ENCODE assay signal across 8 cellular contexts in genomic region chr15:82044373-82045178, GRCh38. TPM values are rescaled to one million over a fixed set of nuclear protein-coding genes. Genes with fewer than 3 reads are reported as not detected.
DNase-seq lines count a peak whose midpoint lies in the region; ATAC-seq and TF ChIP-seq lines count a peak whose summit lies in the region.

No MANE protein-coding gene starts in this region.

- peak; percentile 41 for DNase-seq in NCI-H146 (lab: John Stamatoyannopoulos, UW)
- DNase-seq in NCI-H146 treated with DMSO at 0.1 percent for 48 hours (lab: John Stamatoyannopoulos, UW; ENCODE audit: unreplicated experiment) = no peak
- DNase-seq in NCI-H526 (lab: John Stamatoyannopoulos, UW) = peak; percentile 63 to 75
- DNase-seq in activated T-helper 2 cell treated with anti-CD3 and anti-CD28 coated beads, Interferon-gamma antibody, Interleukin-2, Interleukin-4, amounts not matched to agents 10 μg/mL and 5 μg/mL and 100 μg/mL, durations not matched to agents 14 hours and 24 hours and 36 hours (ENCODE audit: low spot score) = peak; percentile 29
- DNase-seq in fibroblast of villous mesenchyme (ENCODE audit: low read depth) = peak; percentile 66

- peaks cover 3% of the 10 kb centered on the region for H3K9me3 ChIP-seq in neural cell (ENCODE audit: low read length)

- H3K79me2 ChIP-seq in neural cell (replicated peaks; ENCODE audit: insufficient read depth, low read length) = peaks cover 61% of the 10 kb centered on the region

- H3K27me3 ChIP-seq in neural cell (ENCODE audit: insufficient read depth, low read depth, low read length) = no peaks in the 10 kb centered on the region

- no peak overlapping the region for H3K27ac Mint-ChIP-seq in activated T-helper 2 cell treated with anti-CD3 and anti-CD28 coated beads, Interferon-gamma antibody, Interleukin-2, Interleukin-4, amounts not matched to agents 10 μg/mL and 5 μg/mL and 100 μg/mL, durations not matched to agents 14 hours and 24 hours and 36 hours

- peak overlapping the region; percentile 31 for H2AFZ ChIP-seq in neural cell (ENCODE audit: low read depth, low read length)

- no peak for TF ChIP-seq EP300 in neural cell (conservative IDR thresholded peaks at IDR 0.05; ENCODE audit: poor library complexity, severe bottlenecking)

- H3K36me3 ChIP-seq in neural cell (ENCODE audit: insufficient read depth, low read length) = peaks cover 15% of the 10 kb centered on the region

- H3F3A ChIP-seq in neural cell (ENCODE audit: insufficient read depth, low read length, poor library complexity, severe bottlenecking) = peaks cover 9% of the 10 kb centered on the region

- H3K4me1 Mint-ChIP-seq in activated T-helper 2 cell treated with anti-CD3 and anti-CD28 coated beads, Interferon-gamma antibody, Interleukin-2, Interleukin-4, amounts not matched to agents 10 μg/mL and 5 μg/mL and 100 μg/mL, durations not matched to agents 14 hours and 24 hours and 36 hours (ENCODE audit: low read depth) = peaks cover 7% of the 10 kb centered on the region

- peaks cover 29% of the 10 kb centered on the region for H3K27me3 Mint-ChIP-seq in activated T-helper 2 cell treated with anti-CD3 and anti-CD28 coated beads, Interferon-gamma antibody, Interleukin-2, Interleukin-4, amounts not matched to agents 10 μg/mL and 5 μg/mL and 100 μg/mL, durations not matched to agents 14 hours and 24 hours and 36 hours (ENCODE audit: low read depth)

- TF ChIP-seq CTCF in fibroblast of villous mesenchyme (IDR thresholded peaks at IDR 0.05; ENCODE audit: insufficient read depth, low read depth, low read length) (no peak), neural cell (IDR thresholded peaks at IDR 0.05; ENCODE audit: poor library complexity, severe bottlenecking) (no peak)

- peaks cover 32% of the 10 kb centered on the region for H4K20me1 ChIP-seq in neural cell (ENCODE audit: insufficient read depth)

- ATAC-seq in HG03521 (IDR thresholded peaks at IDR 0.05; ENCODE audit: unreplicated experiment) (no peak), GM21619 (IDR thresholded peaks at IDR 0.05; ENCODE audit: unreplicated experiment) (no peak)

- H3K4me3 ChIP-seq in fibroblast of villous mesenchyme (ENCODE audit: low read depth, low read length) (peak overlapping the region; percentile 64), neural cell (ENCODE audit: low read length) (peak overlapping the region; percentile 98)

- H3K9me2 ChIP-seq in neural cell (ENCODE audit: insufficient read depth, low read length) = no peaks in the 10 kb centered on the region

- H3K9ac ChIP-seq in neural cell (ENCODE audit: low read length) = peak overlapping the region; percentile 100

- intact Hi-C loops in activated T-helper 2 cell treated with anti-CD3 and anti-CD28 coated beads, Interferon-gamma antibody, Interleukin-2, Interleukin-4, amounts not matched to agents 10 μg/mL and 5 μg/mL and 100 μg/mL, durations not matched to agents 14 hours and 24 hours and 36 hours (cut with micrococcal nuclease) = loop anchor here (5.0 to 10.0 kb wide), 4 partner anchors 562 to 1052 kb away; no protein-coding TSS in a partner anchor

- H3K36me3 Mint-ChIP-seq in activated T-helper 2 cell treated with anti-CD3 and anti-CD28 coated beads, Interferon-gamma antibody, Interleukin-2, Interleukin-4, amounts not matched to agents 10 μg/mL and 5 μg/mL and 100 μg/mL, durations not matched to agents 14 hours and 24 hours and 36 hours (ENCODE audit: low read depth) = no peaks in the 10 kb centered on the region

- H3K4me3 Mint-ChIP-seq in activated T-helper 2 cell treated with anti-CD3 and anti-CD28 coated beads, Interferon-gamma antibody, Interleukin-2, Interleukin-4, amounts not matched to agents 10 μg/mL and 5 μg/mL and 100 μg/mL, durations not matched to agents 14 hours and 24 hours and 36 hours (ENCODE audit: low read depth) = peak overlapping the region; percentile 83

- H3K4me2 ChIP-seq in neural cell (ENCODE audit: low read length) = peak overlapping the region; percentile 88

- H3K27ac ChIP-seq in neural cell (ENCODE audit: low read length) = peak overlapping the region; percentile 100

- no peak for TF ChIP-seq RAD21 in neural cell (conservative IDR thresholded peaks at IDR 0.05)

- H3K9me3 Mint-ChIP-seq in activated T-helper 2 cell treated with anti-CD3 and anti-CD28 coated beads, Interferon-gamma antibody, Interleukin-2, Interleukin-4, amounts not matched to agents 10 μg/mL and 5 μg/mL and 100 μg/mL, durations not matched to agents 14 hours and 24 hours and 36 hours = no peaks in the 10 kb centered on the region

TF ChIP-seq in neural cell, 6 proteins besides CTCF, POLR2A, EP300 and RAD21:
- TF ChIP-seq MXI1 (conservative IDR thresholded peaks at IDR 0.05; ENCODE audit: poor library complexity, severe bottlenecking) = peak; percentile 62
- TF ChIP-seq SMC3 (conservative IDR thresholded peaks at IDR 0.05; ENCODE audit: poor library complexity) = peak; percentile 28
- TF ChIP-seq EZH2 (IDR thresholded peaks at IDR 0.05; ENCODE audit: borderline replicate concordance, insufficient read depth, low read length, poor library complexity, severe bottlenecking) = no peak
- peak; percentile 43 for TF ChIP-seq TAF1 (IDR thresholded peaks at IDR 0.05; ENCODE audit: low read depth)
- TF ChIP-seq POLR2AphosphoS5 (IDR thresholded peaks at IDR 0.05) = peak; percentile 80
- TF ChIP-seq, protein P1, sequence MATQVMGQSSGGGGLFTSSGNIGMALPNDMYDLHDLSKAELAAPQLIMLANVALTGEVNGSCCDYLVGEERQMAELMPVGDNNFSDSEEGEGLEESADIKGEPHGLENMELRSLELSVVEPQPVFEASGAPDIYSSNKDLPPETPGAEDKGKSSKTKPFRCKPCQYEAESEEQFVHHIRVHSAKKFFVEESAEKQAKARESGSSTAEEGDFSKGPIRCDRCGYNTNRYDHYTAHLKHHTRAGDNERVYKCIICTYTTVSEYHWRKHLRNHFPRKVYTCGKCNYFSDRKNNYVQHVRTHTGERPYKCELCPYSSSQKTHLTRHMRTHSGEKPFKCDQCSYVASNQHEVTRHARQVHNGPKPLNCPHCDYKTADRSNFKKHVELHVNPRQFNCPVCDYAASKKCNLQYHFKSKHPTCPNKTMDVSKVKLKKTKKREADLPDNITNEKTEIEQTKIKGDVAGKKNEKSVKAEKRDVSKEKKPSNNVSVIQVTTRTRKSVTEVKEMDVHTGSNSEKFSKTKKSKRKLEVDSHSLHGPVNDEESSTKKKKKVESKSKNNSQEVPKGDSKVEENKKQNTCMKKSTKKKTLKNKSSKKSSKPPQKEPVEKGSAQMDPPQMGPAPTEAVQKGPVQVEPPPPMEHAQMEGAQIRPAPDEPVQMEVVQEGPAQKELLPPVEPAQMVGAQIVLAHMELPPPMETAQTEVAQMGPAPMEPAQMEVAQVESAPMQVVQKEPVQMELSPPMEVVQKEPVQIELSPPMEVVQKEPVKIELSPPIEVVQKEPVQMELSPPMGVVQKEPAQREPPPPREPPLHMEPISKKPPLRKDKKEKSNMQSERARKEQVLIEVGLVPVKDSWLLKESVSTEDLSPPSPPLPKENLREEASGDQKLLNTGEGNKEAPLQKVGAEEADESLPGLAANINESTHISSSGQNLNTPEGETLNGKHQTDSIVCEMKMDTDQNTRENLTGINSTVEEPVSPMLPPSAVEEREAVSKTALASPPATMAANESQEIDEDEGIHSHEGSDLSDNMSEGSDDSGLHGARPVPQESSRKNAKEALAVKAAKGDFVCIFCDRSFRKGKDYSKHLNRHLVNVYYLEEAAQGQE (IDR thresholded peaks at IDR 0.05; ENCODE audit: borderline replicate concordance) = peak; percentile 66

RNA-seq across cellular contexts. Expression of gene MEX3B, which starts 1.2 kb away (rescaled TPM):
- total RNA-seq in activated T-helper 2 cell treated with anti-CD3 and anti-CD28 coated beads, Interferon-gamma antibody, Interleukin-2, Interleukin-4, amounts not matched to agents 10 μg/mL and 5 μg/mL and 100 μg/mL, durations not matched to agents 14 hours and 24 hours and 36 hours = 1.6 and 1.8 TPM in 2 replicates
- 3.9 and 6.4 TPM in 2 replicates for total RNA-seq in fibroblast of villous mesenchyme
- 38.8 and 46.0 TPM in 2 replicates for polyA plus RNA-seq in neural cell
- polyA minus RNA-seq in neural cell = 118 and 140 TPM in 2 replicates
